Comparison of ENCODE assay signal across 17 cellular contexts in genomic region chr17:29793501-29793900, GRCh38.
DNase-seq lines count a peak whose midpoint lies in the region; FAIRE-seq and TF ChIP-seq lines count a peak whose summit lies in the region.
"Had no signal": no experiment of that assay in that cellular context is flagged by ENCODE, and none has a peak within 500 bp of the region (broad histone marks: within the 10 kb centered on the region; RNA-seq: fewer than 3 reads in every experiment).

No MANE protein-coding gene starts in this region.

- H4K91ac ChIP-seq in trophoblast cell (ENCODE audit: low read depth, low read length): no peak overlapping the region

- no peaks in the 10 kb centered on the region for H3F3A ChIP-seq in PC-9 (ENCODE audit: insufficient read depth, low read depth)

- no peak overlapping the region for H4K12ac ChIP-seq in trophoblast cell (ENCODE audit: low read depth, low read length)

- no peak overlapping the region for H3K4ac ChIP-seq in trophoblast cell (ENCODE audit: low read depth, low read length)

- H4K20me1 ChIP-seq in PC-9 (ENCODE audit: insufficient read depth): no peaks in the 10 kb centered on the region

- H3K27me3 ChIP-seq in trophoblast cell (ENCODE audit: insufficient read depth, low read length) (no peaks in the 10 kb centered on the region), PC-9 (ENCODE audit: insufficient read depth, low read depth) (no peaks in the 10 kb centered on the region)

- H3K9ac ChIP-seq in trophoblast cell (ENCODE audit: low read length): no peak overlapping the region

- H2BK5ac ChIP-seq in trophoblast cell (ENCODE audit: low read depth, low read length, poor library complexity): no peak overlapping the region

- H3K27ac ChIP-seq in trophoblast cell (ENCODE audit: low read depth, low read length) (no peak overlapping the region), PC-9 (no peak overlapping the region)

- peaks cover 0 to 4% of the 10 kb centered on the region in 2 experiments for H3K36me3 ChIP-seq in trophoblast cell (ENCODE audit: control insufficient read depth in 1 of 2, insufficient read depth in 2 of 2, low read length in 2 of 2)
- H3K36me3 ChIP-seq in PC-9 (ENCODE audit: low read depth): no peaks in the 10 kb centered on the region

- WGBS in trophoblast cell (ENCODE audit: extremely low coverage, insufficient coverage, insufficient read length): no CpG with 5 or more reads among the region's 5 CpGs

- no peak overlapping the region for H4K8ac ChIP-seq in trophoblast cell (ENCODE audit: low read depth, low read length)

- no peak for DNase-seq in GM19239 (ENCODE audit: insufficient read length, low spot score)
- DNase-seq in trophoblast cell: peak; percentile 91 to 96
- DNase-seq in PC-9: no peak
- no peak for DNase-seq in DMS79 treated with DMSO at 0.1 percent for 48 hours (lab: John Stamatoyannopoulos, UW)
- no peak for DNase-seq in NCI-H510A (lab: John Stamatoyannopoulos, UW)
- DNase-seq: 8988T; C1 segment of cervical spinal cord; Calu3; CD4-positive, alpha-beta memory T cell; COR-L47; DMS53; DND-41; H9 had no signal

- H3K4me1 ChIP-seq in trophoblast cell (ENCODE audit: control insufficient read depth in 1 of 2, insufficient read depth in 2 of 2, low read length in 2 of 2) (no peaks in the 10 kb centered on the region), PC-9 (replicated peaks; ENCODE audit: insufficient read depth) (no peaks in the 10 kb centered on the region)

- CTCF ChIA-PET in PC-9 (lab: Charles Lee): no interaction called here

- no peaks in the 10 kb centered on the region for H3K9me3 ChIP-seq in trophoblast cell (ENCODE audit: insufficient read depth, low read depth, low read length)
- H3K9me3 ChIP-seq in PC-9 (ENCODE audit: insufficient read depth, low read depth): no peaks in the 10 kb centered on the region

- POLR2A ChIA-PET in PC-9 (lab: Charles Lee; ENCODE audit: unreplicated experiment): no interaction called here

- H3K18ac ChIP-seq in trophoblast cell (ENCODE audit: low read length): no peak overlapping the region

- H2AK5ac ChIP-seq in trophoblast cell (ENCODE audit: low read length): no peak overlapping the region

- H3K14ac ChIP-seq in trophoblast cell (ENCODE audit: low read length): no peak overlapping the region

- H3K9me2 ChIP-seq in PC-9 (ENCODE audit: insufficient read depth): no peaks in the 10 kb centered on the region

- TF ChIP-seq CTCF in PC-9 (conservative IDR thresholded peaks at IDR 0.05): no peak

- intact Hi-C loops in PC-9 (cut with micrococcal nuclease; ENCODE audit: unreplicated experiment): no loop called here

- H3K79me2 ChIP-seq in trophoblast cell (ENCODE audit: control insufficient read depth, insufficient read depth, low read length, poor library complexity) (no peaks in the 10 kb centered on the region), PC-9 (ENCODE audit: low read depth) (no peaks in the 10 kb centered on the region)

- BruUV-seq in PC-9 (replicated peaks; lab: Mats Ljungman, UMichigan): no TSS peak

- H3K4me3 ChIP-seq in trophoblast cell (ENCODE audit: low read depth, low read length): no peak overlapping the region
- no peak overlapping the region for H3K4me3 ChIP-seq in PC-9
- H3K4me3 ChIP-seq: GM23338 had no signal

- no peak overlapping the region for H3K23ac ChIP-seq in trophoblast cell (ENCODE audit: low read length)

- no peak overlapping the region for H2BK12ac ChIP-seq in trophoblast cell (ENCODE audit: low read length)

- H3K4me2 ChIP-seq in trophoblast cell (ENCODE audit: low read length): no peak overlapping the region
- H3K4me2 ChIP-seq in PC-9: no peak overlapping the region
- H3K4me2 ChIP-seq: GM23338 had no signal

- H2AFZ ChIP-seq in trophoblast cell (ENCODE audit: insufficient read depth, low read length, poor library complexity) (no peak overlapping the region), PC-9 (no peak overlapping the region)
- H2AFZ ChIP-seq: GM23338 had no signal

- FAIRE-seq in GM19239 (lab: Jason Lieb, UNC): peak; percentile 58
- peak; percentile 24 for FAIRE-seq in colon (lab: Jason Lieb, UNC)
- FAIRE-seq: G401.6, GM12892 had no signal

- no peaks in the 10 kb centered on the region for H3K79me1 ChIP-seq in trophoblast cell (ENCODE audit: low read length)

- H2BK120ac ChIP-seq in trophoblast cell (ENCODE audit: insufficient read depth, low read length, poor library complexity): no peak overlapping the region

Comparison
In these comparisons a context has a peak if more than half of its experiments do, and no peak if none do; other contexts are left out.
1. DNase-seq: peak in trophoblast cell (2 of 2); none in GM19239 (single experiment), PC-9 (0 of 2), DMS79 treated with DMSO at 0.1 percent for 48 hours (single experiment) and NCI-H510A (single experiment).